20 cellular contexts compared by ENCODE assay signal in genomic region chrX:10832103-10832502, GRCh38.
A peak's percentile ranks its signal among the peaks of the same experiment; 100 is the strongest.
DNase-seq lines count a peak whose midpoint lies in the region; ATAC-seq, FAIRE-seq and TF ChIP-seq lines count a peak whose summit lies in the region.
"Had no signal": no experiment of that assay in that cellular context is flagged by ENCODE, and none has a peak within 500 bp of the region (broad histone marks: within the 10 kb centered on the region; RNA-seq: fewer than 3 reads in every experiment).

No MANE protein-coding gene starts in this region.

- H3K4me2 ChIP-seq in PC-9 = peak overlapping the region; percentile 90
- H3K4me2 ChIP-seq: GM23338 had no signal

- H2AFZ ChIP-seq in PC-9 = no peak overlapping the region
- H2AFZ ChIP-seq: GM23338 had no signal

- H3K36me3 Mint-ChIP-seq in naive thymus-derived CD8-positive, alpha-beta T cell = peaks cover 0 to 1% (median 0%) of the 10 kb centered on the region in 3 donors
- H3K36me3 Mint-ChIP-seq: stimulated activated effector memory CD8-positive, alpha-beta T cell treated with anti-CD3 and anti-CD28 coated beads, Interleukin-12 subunit alpha, Interleukin-12 subunit beta, amount 100 ng/mL, for 72 hours had no signal

- peaks cover 22% of the 10 kb centered on the region for H3K4me1 ChIP-seq in PC-9 (replicated peaks; ENCODE audit: insufficient read depth)
- H3K4me1 ChIP-seq in small intestine (ENCODE audit: control insufficient read depth in 2 of 2, insufficient read depth in 1 of 2, low read depth in 1 of 2, low read length in 1 of 2) = no peaks in the 10 kb centered on the region

- H3F3A ChIP-seq in PC-9 (ENCODE audit: insufficient read depth, low read depth) = peaks cover 12% of the 10 kb centered on the region; the same call in 1 of the 2 replicates

- H3K27me3 ChIP-seq in PC-9 (ENCODE audit: insufficient read depth, low read depth) = no peaks in the 10 kb centered on the region
- H3K27me3 ChIP-seq in small intestine (ENCODE audit: control insufficient read depth in 2 of 2, insufficient read depth in 2 of 2, low read length in 2 of 2) = no peaks in the 10 kb centered on the region

- H3K27ac ChIP-seq in PC-9 (peak overlapping the region; percentile 73), small intestine (ENCODE audit: low read depth in 1 of 2, low read length in 1 of 2) (no peak overlapping the region)
- H3K27ac ChIP-seq: heart right ventricle had no signal

- no peaks in the 10 kb centered on the region for H3K27me3 Mint-ChIP-seq in naive thymus-derived CD8-positive, alpha-beta T cell
- H3K27me3 Mint-ChIP-seq: activated CD4-positive, alpha-beta T cell treated with anti-CD3 and anti-CD28 coated beads, Interleukin-2, amount 10 ng/mL, durations not matched to agents 7 days and 5 days; CD4-positive, alpha-beta T cell had no signal

- no peak overlapping the region for H3K27ac Mint-ChIP-seq in naive thymus-derived CD8-positive, alpha-beta T cell
- H3K27ac Mint-ChIP-seq: activated CD4-positive, alpha-beta T cell treated with anti-CD3 and anti-CD28 coated beads, Interleukin-2, amount 10 ng/mL, durations not matched to agents 7 days and 5 days; activated naive CD4-positive, alpha-beta T cell treated with anti-CD3 and anti-CD28 coated beads for 36 hours; CD4-positive, alpha-beta T cell; GM23338; stimulated activated effector memory CD8-positive, alpha-beta T cell treated with anti-CD3 and anti-CD28 coated beads, Interleukin-12 subunit alpha, Interleukin-12 subunit beta, amount 100 ng/mL, for 72 hours had no signal

- TF ChIP-seq CTCF in PC-9 (conservative IDR thresholded peaks at IDR 0.05) = no peak

- POLR2A ChIA-PET in PC-9 (lab: Charles Lee; ENCODE audit: unreplicated experiment) = no interaction called here
- POLR2A ChIA-PET in naive thymus-derived CD8-positive, alpha-beta T cell (lab: Charles Lee) = no interaction called here

- no TSS peak for BruUV-seq in PC-9 (replicated peaks; lab: Mats Ljungman, UMichigan)

- peak; percentile 19 for DNase-seq in NCI-H146 (lab: John Stamatoyannopoulos, UW)
- DNase-seq in NCI-H146 treated with DMSO at 0.1 percent for 48 hours (lab: John Stamatoyannopoulos, UW; ENCODE audit: unreplicated experiment) = no peak
- DNase-seq in PC-9 = no peak
- peak; percentile 7 for DNase-seq in small intestine
- DNase-seq in NCI-H1694 treated with DMSO at 0.1 percent for 48 hours (lab: John Stamatoyannopoulos, UW) = no peak
- DNase-seq in stimulated activated CD8-positive, alpha-beta memory T cell treated with anti-CD3 and anti-CD28 coated beads, Interleukin-4, amount 100 ng/mL, for 48 hours = no peak
- DNase-seq in naive thymus-derived CD8-positive, alpha-beta T cell = no peak
- DNase-seq: activated CD4-positive, alpha-beta T cell treated with anti-CD3 and anti-CD28 coated beads, Interleukin-2, amount 10 ng/mL, durations not matched to agents 7 days and 5 days; activated naive CD4-positive, alpha-beta T cell treated with anti-CD3 and anti-CD28 coated beads for 36 hours; CD4-positive, alpha-beta T cell; EL; heart right ventricle had no signal

- H3K4me3 Mint-ChIP-seq in naive thymus-derived CD8-positive, alpha-beta T cell = no peak overlapping the region
- H3K4me3 Mint-ChIP-seq: activated CD4-positive, alpha-beta T cell treated with anti-CD3 and anti-CD28 coated beads, Interleukin-2, amount 10 ng/mL, durations not matched to agents 7 days and 5 days; activated naive CD4-positive, alpha-beta T cell treated with anti-CD3 and anti-CD28 coated beads for 36 hours; CD4-positive, alpha-beta T cell; GM23338; stimulated activated effector memory CD8-positive, alpha-beta T cell treated with anti-CD3 and anti-CD28 coated beads, Interleukin-12 subunit alpha, Interleukin-12 subunit beta, amount 100 ng/mL, for 72 hours had no signal

- peaks cover 0 to 2% (median 0%) of the 10 kb centered on the region in 9 donors for H3K9me3 Mint-ChIP-seq in naive thymus-derived CD8-positive, alpha-beta T cell
- H3K9me3 Mint-ChIP-seq: activated CD4-positive, alpha-beta T cell treated with anti-CD3 and anti-CD28 coated beads, Interleukin-2, amount 10 ng/mL, durations not matched to agents 7 days and 5 days; activated naive CD4-positive, alpha-beta T cell treated with anti-CD3 and anti-CD28 coated beads for 36 hours; CD4-positive, alpha-beta T cell; GM23338; stimulated activated effector memory CD8-positive, alpha-beta T cell treated with anti-CD3 and anti-CD28 coated beads, Interleukin-12 subunit alpha, Interleukin-12 subunit beta, amount 100 ng/mL, for 72 hours had no signal

- no peaks in the 10 kb centered on the region for H3K9me3 ChIP-seq in PC-9 (ENCODE audit: insufficient read depth, low read depth)
- H3K9me3 ChIP-seq in small intestine (ENCODE audit: control insufficient read depth, low read depth) = no peaks in the 10 kb centered on the region
- H3K9me3 ChIP-seq: heart right ventricle had no signal

- H4K20me1 ChIP-seq in PC-9 (ENCODE audit: insufficient read depth) = no peaks in the 10 kb centered on the region

- H3K4me1 Mint-ChIP-seq in naive thymus-derived CD8-positive, alpha-beta T cell = no peaks in the 10 kb centered on the region
- H3K4me1 Mint-ChIP-seq: activated CD4-positive, alpha-beta T cell treated with anti-CD3 and anti-CD28 coated beads, Interleukin-2, amount 10 ng/mL, durations not matched to agents 7 days and 5 days; stimulated activated effector memory CD8-positive, alpha-beta T cell treated with anti-CD3 and anti-CD28 coated beads, Interleukin-12 subunit alpha, Interleukin-12 subunit beta, amount 100 ng/mL, for 72 hours had no signal

- H3K79me2 ChIP-seq in PC-9 (ENCODE audit: low read depth) = no peaks in the 10 kb centered on the region

- H3K4me3 ChIP-seq in PC-9 (peak overlapping the region; percentile 73), small intestine (ENCODE audit: low read depth in 1 of 2, low read length in 2 of 2) (no peak overlapping the region)
- H3K4me3 ChIP-seq: GM23338 had no signal

- WGBS in small intestine, 3 donors = 20 to 56% (median 39%) methylated on average over 4 of the region's 4 CpGs

- no peaks in the 10 kb centered on the region for H3K9me2 ChIP-seq in PC-9 (ENCODE audit: insufficient read depth)

- ATAC-seq in naive thymus-derived CD8-positive, alpha-beta T cell = no peak
- ATAC-seq: esophagus mucosa; heart right ventricle; stimulated activated effector memory CD8-positive, alpha-beta T cell treated with anti-CD3 and anti-CD28 coated beads, Interleukin-12 subunit alpha, Interleukin-12 subunit beta, amount 100 ng/mL, for 72 hours had no signal

- intact Hi-C loops in PC-9 (cut with micrococcal nuclease; ENCODE audit: unreplicated experiment) = loop anchor here (5.0 kb wide), 1 partner anchor 280 kb away; the partner anchor contains the start of gene HCCS

- CTCF ChIA-PET in PC-9 (lab: Charles Lee) = no interaction called here

- H3K36me3 ChIP-seq in PC-9 (ENCODE audit: low read depth) (no peaks in the 10 kb centered on the region), small intestine (ENCODE audit: control insufficient read depth in 2 of 2, insufficient read depth in 2 of 2, low read length in 2 of 2) (no peaks in the 10 kb centered on the region)
- H3K36me3 ChIP-seq: heart right ventricle had no signal

- peak; percentile 33 for FAIRE-seq in islet of Langerhans (lab: Jason Lieb, UNC)
- FAIRE-seq in small intestine (lab: Jason Lieb, UNC) = no peak
- FAIRE-seq: A204.1, keratinocyte, RCC 7860, TTC549 had no signal

Comparison
In these comparisons a context has a peak if more than half of its experiments do, and no peak if none do; other contexts are left out.
1. DNase-seq: peak in NCI-H146 (single experiment) and small intestine (single experiment); none in NCI-H146 treated with DMSO at 0.1 percent for 48 hours (single experiment), PC-9 (0 of 2), NCI-H1694 treated with DMSO at 0.1 percent for 48 hours (single experiment), stimulated activated CD8-positive, alpha-beta memory T cell treated with anti-CD3 and anti-CD28 coated beads, Interleukin-4, amount 100 ng/mL, for 48 hours (single experiment) and naive thymus-derived CD8-positive, alpha-beta T cell (0 of 10).